Comparison of ENCODE assay signal across 18 cellular contexts in the genomic region with DNA sequence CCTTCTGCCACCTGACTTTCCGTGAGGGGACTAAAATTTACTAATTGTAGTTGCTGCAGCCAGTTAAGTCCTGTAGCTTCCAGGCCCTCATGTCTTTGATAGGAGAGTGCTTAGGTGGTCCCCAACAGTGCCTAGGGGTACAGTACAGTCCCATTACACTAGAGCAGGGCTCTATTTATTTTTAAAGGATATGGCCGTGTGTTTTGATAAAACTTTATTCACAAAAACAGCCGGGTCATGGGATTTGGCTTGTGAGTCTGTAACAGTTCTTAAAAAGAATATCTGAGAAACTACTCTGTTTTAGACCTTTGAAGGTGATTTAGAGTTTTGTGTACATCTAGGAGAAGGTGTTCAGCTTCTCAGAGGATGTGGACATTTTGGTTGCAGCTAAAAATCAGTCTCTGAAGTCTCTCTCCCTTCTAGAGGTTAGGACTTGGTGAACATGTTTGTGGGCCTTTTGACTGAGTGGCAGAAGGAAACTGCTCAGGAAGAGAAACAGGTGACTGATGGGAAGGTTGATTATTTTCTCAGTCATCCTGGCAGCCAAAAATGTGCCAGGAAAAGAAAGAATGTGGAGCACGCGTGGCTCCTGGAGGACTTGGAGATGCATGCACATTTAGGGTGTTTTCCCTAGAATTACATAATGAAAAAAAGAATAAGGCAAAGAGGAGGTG.
"Had no signal": no experiment of that assay in that cellular context is flagged by ENCODE, and none has a peak within 500 bp of the region (broad histone marks: within the 10 kb centered on the region; RNA-seq: fewer than 3 reads in every experiment).

No MANE protein-coding gene starts in this region.

- H3K4me1 ChIP-seq: body of pancreas, foreskin keratinocyte, lower lobe of right lung had no signal

- H3K27ac Mint-ChIP-seq: activated CD4-positive, alpha-beta memory T cell treated with anti-CD3 and anti-CD28 coated beads for 36 hours; activated T-helper 1 cell treated with anti-CD3 and anti-CD28 coated beads, Interleukin-12 subunit alpha, Interleukin-12 subunit beta, Interleukin-2, Interleukin-4 antibody, amounts not matched to agents 30 ng/mL and 10 ng/mL and 1 ng/mL, durations not matched to agents 14 hours and 24 hours and 36 hours; stimulated activated naive CD8-positive, alpha-beta T cell treated with anti-CD3 and anti-CD28 coated beads, Interleukin-15, Interleukin-2, amounts not matched to agents 100 ng/mL and 50 ng/mL, for 24 hours; T-helper 1 cell treated with Interleukin-12 subunit alpha and Interleukin-12 subunit beta and Interleukin-4 antibody, amounts not matched to agents 30 μg/mL and 1 μg/mL, for 36 hours had no signal

- H3K27me3 ChIP-seq: body of pancreas, dorsolateral prefrontal cortex, esophagus muscularis mucosa, foreskin keratinocyte had no signal

- FAIRE-seq: endometrium had no signal

- DNase-seq: activated CD4-positive, alpha-beta memory T cell treated with anti-CD3 and anti-CD28 coated beads for 36 hours; activated CD8-positive, alpha-beta memory T cell treated with anti-CD3 and anti-CD28 coated beads, Interleukin-2, amount 50 U/mL, for 4 hours; activated naive CD4-positive, alpha-beta T cell treated with Interleukin-2 at 50 U/mL for 16 hours; amniotic stem cell; body of pancreas; cerebellar nuclear complex; foreskin keratinocyte; immature natural killer cell; lower lobe of right lung; midbrain; stimulated activated CD4-positive, alpha-beta T cell treated with anti-CD3 and anti-CD28 coated beads, Interleukin-4, amount 100 ng/mL, for 1 hour; stimulated activated CD8-positive, alpha-beta memory T cell treated with anti-CD3 and anti-CD28 coated beads, Interleukin-4, amount 100 ng/mL, for 48 hours had no signal

- H3K4me3 ChIP-seq: body of pancreas, dorsolateral prefrontal cortex, esophagus muscularis mucosa, lower lobe of right lung had no signal

- H3K27ac ChIP-seq: body of pancreas, dorsolateral prefrontal cortex, foreskin keratinocyte, lower lobe of right lung had no signal

- ATAC-seq: body of pancreas, foreskin keratinocyte had no signal

- H3K4me1 Mint-ChIP-seq: immature natural killer cell had no signal

- H3K9me3 ChIP-seq: body of pancreas, esophagus muscularis mucosa, lower lobe of right lung had no signal

- H3K4me3 Mint-ChIP-seq: activated CD4-positive, alpha-beta memory T cell treated with anti-CD3 and anti-CD28 coated beads for 36 hours; activated T-helper 1 cell treated with anti-CD3 and anti-CD28 coated beads, Interleukin-12 subunit alpha, Interleukin-12 subunit beta, Interleukin-2, Interleukin-4 antibody, amounts not matched to agents 30 ng/mL and 10 ng/mL and 1 ng/mL, durations not matched to agents 14 hours and 24 hours and 36 hours; immature natural killer cell; stimulated activated naive CD8-positive, alpha-beta T cell treated with anti-CD3 and anti-CD28 coated beads, Interleukin-15, Interleukin-2, amounts not matched to agents 100 ng/mL and 50 ng/mL, for 24 hours; T-helper 1 cell treated with Interleukin-12 subunit alpha and Interleukin-12 subunit beta and Interleukin-4 antibody, amounts not matched to agents 30 μg/mL and 1 μg/mL, for 36 hours had no signal

- H3K9me3 Mint-ChIP-seq: activated CD4-positive, alpha-beta memory T cell treated with anti-CD3 and anti-CD28 coated beads for 36 hours; activated T-helper 1 cell treated with anti-CD3 and anti-CD28 coated beads, Interleukin-12 subunit alpha, Interleukin-12 subunit beta, Interleukin-2, Interleukin-4 antibody, amounts not matched to agents 30 ng/mL and 10 ng/mL and 1 ng/mL, durations not matched to agents 14 hours and 24 hours and 36 hours; immature natural killer cell; stimulated activated naive CD8-positive, alpha-beta T cell treated with anti-CD3 and anti-CD28 coated beads, Interleukin-15, Interleukin-2, amounts not matched to agents 100 ng/mL and 50 ng/mL, for 24 hours; T-helper 1 cell treated with Interleukin-12 subunit alpha and Interleukin-12 subunit beta and Interleukin-4 antibody, amounts not matched to agents 30 μg/mL and 1 μg/mL, for 36 hours had no signal

- H3K27me3 Mint-ChIP-seq: activated CD4-positive, alpha-beta memory T cell treated with anti-CD3 and anti-CD28 coated beads for 36 hours; stimulated activated naive CD8-positive, alpha-beta T cell treated with anti-CD3 and anti-CD28 coated beads, Interleukin-15, Interleukin-2, amounts not matched to agents 100 ng/mL and 50 ng/mL, for 24 hours had no signal
